In the genomic region with DNA sequence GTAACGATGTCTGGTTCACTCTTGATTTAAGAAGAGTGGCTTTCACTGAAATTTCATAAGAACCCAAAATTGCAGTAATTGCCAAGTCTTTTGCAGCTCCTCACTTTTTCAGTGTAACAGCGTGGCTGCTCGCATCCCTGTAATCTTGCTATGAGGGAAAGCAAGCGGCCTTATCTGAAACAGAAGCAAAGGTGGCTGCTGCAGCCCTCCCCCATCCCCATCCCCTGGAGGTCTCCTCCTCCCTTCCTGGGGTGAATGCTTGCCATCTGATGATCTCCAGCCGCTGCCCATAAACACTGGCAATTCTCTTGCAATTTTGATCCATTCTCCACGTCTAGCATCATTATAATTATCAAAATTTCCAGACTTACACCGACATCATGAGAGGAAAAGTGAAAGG, we compare ENCODE assay signal across 17 cellular contexts.
DNase-seq lines count a peak whose midpoint lies in the region; TF ChIP-seq lines count a peak whose summit lies in the region.
"Had no signal": no experiment of that assay in that cellular context is flagged by ENCODE, and none has a peak within 500 bp of the region (broad histone marks: within the 10 kb centered on the region; RNA-seq: fewer than 3 reads in every experiment).

No MANE protein-coding gene starts in this region.

- H2BK15ac ChIP-seq in mesendoderm (replicated peaks; ENCODE audit: low read depth), result no peak overlapping the region

- peaks cover 30% of the 10 kb centered on the region for H3K27me3 Mint-ChIP-seq in Calu3 (ENCODE audit: unreplicated experiment)
- H3K27me3 Mint-ChIP-seq: IgD-negative memory B cell had no signal

- DNase-seq in BE2C (peak; percentile 39), NCI-H2227 treated with DMSO at 0.1 percent for 48 hours (lab: John Stamatoyannopoulos, UW) (peak; percentile 59), SK-N-DZ (ENCODE audit: low spot score) (peak; percentile 33), mesendoderm (peak; percentile 46), Calu3 (no peak), GM13977 (ENCODE audit: low spot score) (no peak), GF-D8 (lab: John Stamatoyannopoulos, UW) (no peak)
- DNase-seq: 8988T; CD8-positive, alpha-beta T cell; DMS 273 treated with DMSO at 0.1 percent for 48 hours; DMS53; DND-41; EL; HFFc6 had no signal

- H3K18ac ChIP-seq in mesendoderm (ENCODE audit: low read length), result no peak overlapping the region

- H3K79me2 ChIP-seq in mesendoderm (ENCODE audit: control insufficient read depth, insufficient read depth, low read length), result no peaks in the 10 kb centered on the region

- BruUV-seq in Calu3 (replicated peaks; lab: Mats Ljungman, UMichigan), result no TSS peak

- H3K36me3 Mint-ChIP-seq in Calu3 (ENCODE audit: insufficient read depth, unreplicated experiment), result no peaks in the 10 kb centered on the region
- H3K36me3 Mint-ChIP-seq: CD8-positive, alpha-beta T cell; IgD-negative memory B cell had no signal

- H3K9me3 Mint-ChIP-seq in Calu3 (ENCODE audit: low read depth, unreplicated experiment), result no peaks in the 10 kb centered on the region
- H3K9me3 Mint-ChIP-seq: CD8-positive, alpha-beta T cell; GM23338; IgD-negative memory B cell had no signal

- H3K4me1 ChIP-seq in BE2C (peaks cover 5% of the 10 kb centered on the region; the same call in 1 of the 2 replicates), mesendoderm (ENCODE audit: control insufficient read depth, low read depth, low read length) (peaks cover 7% of the 10 kb centered on the region)
- H3K4me1 ChIP-seq: BLaER1 treated with 17β-estradiol and CSF1 and Interleukin-3, amounts not matched to agents 10 nM and 100 nM had no signal

- no peak overlapping the region for H3K27ac Mint-ChIP-seq in Calu3 (ENCODE audit: unreplicated experiment)
- H3K27ac Mint-ChIP-seq: CD8-positive, alpha-beta T cell; GM23338; HFFc6; IgD-negative memory B cell had no signal

- in situ Hi-C loops in GM13977 (cut with MboI; ENCODE audit: low pct_unique_long_range_greater_than_20kb, low sequenced_read_pairs, unreplicated experiment), result no loop called here

- no peaks in the 10 kb centered on the region for H3K9me3 ChIP-seq in BE2C
- H3K9me3 ChIP-seq: BLaER1 treated with 17β-estradiol and CSF1 and Interleukin-3, amounts not matched to agents 10 nM and 100 nM had no signal

- CTCF ChIA-PET in Calu3 (lab: Charles Lee), result interaction anchor here (0.7 kb wide), 1 partner anchor 457 kb away, joined by 4 read pairs; no protein-coding TSS in a partner anchor

- H2BK120ac ChIP-seq in mesendoderm (ENCODE audit: low read depth, low read length), result no peak overlapping the region

- H2AK5ac ChIP-seq in mesendoderm (ENCODE audit: low read length), result no peak overlapping the region

- H4K5ac ChIP-seq in mesendoderm (ENCODE audit: low read length), result no peak overlapping the region

- H3K23ac ChIP-seq in mesendoderm (ENCODE audit: low read length), result no peak overlapping the region

- no peak overlapping the region for H3K4ac ChIP-seq in mesendoderm (ENCODE audit: low read depth, low read length)

- H3K27ac ChIP-seq in mesendoderm (ENCODE audit: low read depth, low read length), result no peak overlapping the region
- H3K27ac ChIP-seq: BLaER1 treated with 17β-estradiol and CSF1 and Interleukin-3, amounts not matched to agents 10 nM and 100 nM had no signal

- H3K4me2 ChIP-seq in mesendoderm (ENCODE audit: low read length), result no peak overlapping the region
- H3K4me2 ChIP-seq: BLaER1 treated with 17β-estradiol and CSF1 and Interleukin-3, amounts not matched to agents 10 nM and 100 nM; GM23338 had no signal

- TF ChIP-seq CTCF in BE2C (IDR thresholded peaks at IDR 0.05; ENCODE audit: low read depth, low read length) (no peak), Calu3 (IDR thresholded peaks at IDR 0.05; ENCODE audit: unreplicated experiment) (no peak), GM13977 (IDR thresholded peaks at IDR 0.05; ENCODE audit: extremely low read depth, insufficient read depth, missing control alignments) (no peak)

- intact Hi-C loops in Calu3 (cut with micrococcal nuclease; ENCODE audit: unreplicated experiment), result no loop called here

- no CpG with 5 or more reads among the region's 7 CpGs for WGBS in mesendoderm (ENCODE audit: extremely low coverage, insufficient coverage, low lambda C conversion rate)

- H3K4me1 Mint-ChIP-seq in Calu3 (ENCODE audit: low read depth, unreplicated experiment), result no peaks in the 10 kb centered on the region
- H3K4me1 Mint-ChIP-seq: IgD-negative memory B cell had no signal

- H3K79me1 ChIP-seq in mesendoderm (ENCODE audit: low read length), result no peaks in the 10 kb centered on the region

- H3K36me3 ChIP-seq in BE2C (no peaks in the 10 kb centered on the region), mesendoderm (ENCODE audit: control insufficient read depth, insufficient read depth, low read length) (no peaks in the 10 kb centered on the region)
- H3K36me3 ChIP-seq: BLaER1 treated with 17β-estradiol and CSF1 and Interleukin-3, amounts not matched to agents 10 nM and 100 nM had no signal

- H3K56ac ChIP-seq in mesendoderm (ENCODE audit: low read length), result no peak overlapping the region

- no peak overlapping the region for H3K4me3 Mint-ChIP-seq in Calu3 (ENCODE audit: low read depth, unreplicated experiment)
- H3K4me3 Mint-ChIP-seq: CD8-positive, alpha-beta T cell; GM23338; HFFc6; IgD-negative memory B cell had no signal

- no peak overlapping the region for H4K8ac ChIP-seq in mesendoderm (ENCODE audit: low read depth, low read length)

- H3K4me3 ChIP-seq in BE2C (ENCODE audit: low read depth, low read length) (no peak overlapping the region), mesendoderm (ENCODE audit: low read length) (no peak overlapping the region)
- H3K4me3 ChIP-seq: BLaER1 treated with 17β-estradiol and CSF1 and Interleukin-3, amounts not matched to agents 10 nM and 100 nM; GM23338 had no signal

- H2BK5ac ChIP-seq in mesendoderm (ENCODE audit: low read length), result no peak overlapping the region

- H3K27me3 ChIP-seq in BE2C (no peaks in the 10 kb centered on the region), mesendoderm (ENCODE audit: insufficient read depth, low read length, poor library complexity) (no peaks in the 10 kb centered on the region)
- H3K27me3 ChIP-seq: BLaER1 treated with 17β-estradiol and CSF1 and Interleukin-3, amounts not matched to agents 10 nM and 100 nM had no signal

- H3K9ac ChIP-seq in mesendoderm (ENCODE audit: low read length), result no peak overlapping the region
- H3K9ac ChIP-seq: BLaER1 treated with 17β-estradiol and CSF1 and Interleukin-3, amounts not matched to agents 10 nM and 100 nM had no signal

Comparison
In these comparisons a context has a peak if more than half of its experiments do, and no peak if none do; other contexts are left out.
1. DNase-seq: peak in BE2C (single experiment), NCI-H2227 treated with DMSO at 0.1 percent for 48 hours (single experiment), SK-N-DZ (single experiment) and mesendoderm (single experiment); none in Calu3 (single experiment), GM13977 (single experiment) and GF-D8 (single experiment).